ENCODE assay signal across 12 cellular contexts in the genomic region with DNA sequence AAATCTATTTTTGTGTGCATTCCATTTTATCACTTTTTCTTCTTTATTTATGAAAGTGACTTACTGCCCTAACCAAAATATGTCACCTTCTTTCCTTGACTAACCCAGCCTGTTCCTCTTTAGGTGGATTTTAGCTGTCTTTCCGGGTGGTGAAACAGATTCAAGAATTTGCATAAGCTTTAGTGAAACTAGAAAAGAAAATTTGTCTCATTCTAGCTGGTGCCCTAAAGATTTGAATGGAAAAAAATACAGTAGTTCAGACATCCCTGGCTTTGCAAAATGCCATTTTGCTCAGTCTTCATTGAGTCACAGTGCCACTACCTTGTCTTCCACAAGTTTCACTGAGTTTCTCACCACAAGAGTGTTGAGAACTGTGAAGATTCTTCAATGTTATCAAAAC. TPM values are rescaled to one million over a fixed set of nuclear protein-coding genes. Genes with fewer than 3 reads are reported as not detected.
DNase-seq lines count a peak whose midpoint lies in the region; ATAC-seq and TF ChIP-seq lines count a peak whose summit lies in the region.
"Had no signal": no experiment of that assay in that cellular context is flagged by ENCODE, and none has a peak within 500 bp of the region (broad histone marks: within the 10 kb centered on the region; RNA-seq: fewer than 3 reads in every experiment).

No MANE protein-coding gene starts in this region.

- ATAC-seq in GM18511 (IDR thresholded peaks at IDR 0.05; ENCODE audit: unreplicated experiment) (peak; percentile 70), GM21381 (IDR thresholded peaks at IDR 0.05; ENCODE audit: unreplicated experiment) (peak; percentile 73), HG03066 (IDR thresholded peaks at IDR 0.05; ENCODE audit: low read depth, unreplicated experiment) (peak; percentile 79), omental fat pad (ENCODE audit: low FRiP score) (no peak)
- ATAC-seq: pancreas had no signal

- no peak for TF ChIP-seq CTCF in omental fat pad (IDR thresholded peaks at IDR 0.05)

- DNase-seq in NOMO-1 treated with DMSO at 0.1 percent for 48 hours (lab: John Stamatoyannopoulos, UW; ENCODE audit: unreplicated experiment) (peak; percentile 81), NCI-H345 (lab: John Stamatoyannopoulos, UW) (no peak), SW480 (ENCODE audit: low spot score) (no peak), omental fat pad (ENCODE audit: low spot score) (no peak), foreskin melanocyte (no peak)
- DNase-seq: activated CD4-positive, alpha-beta T cell treated with anti-CD3 and anti-CD28 coated beads, Interleukin-2, amount 50 U/mL, for 48 hours; CD4-positive, alpha-beta T cell; MG63; pancreas had no signal

RNA-seq across cellular contexts. Expression of a gene that starts 28.2 kb away (rescaled TPM):
- 100 to 1,000 TPM in 3 of 4 donors, 10 to 100 TPM in 1; 93.3 to 182 (median 125) TPM for total RNA-seq in omental fat pad

RNA-seq across cellular contexts. Expression of a gene that starts 29.3 kb away (rescaled TPM):
- 1 to 10 TPM in 2 of 4 donors, under 1 TPM in 2; 0.24 to 1.3 (median 1.00) TPM for total RNA-seq in omental fat pad
- total RNA-seq: CD4-positive, alpha-beta T cell had no signal
